Comparison of ENCODE assay signal across 8 cellular contexts in the genomic region with DNA sequence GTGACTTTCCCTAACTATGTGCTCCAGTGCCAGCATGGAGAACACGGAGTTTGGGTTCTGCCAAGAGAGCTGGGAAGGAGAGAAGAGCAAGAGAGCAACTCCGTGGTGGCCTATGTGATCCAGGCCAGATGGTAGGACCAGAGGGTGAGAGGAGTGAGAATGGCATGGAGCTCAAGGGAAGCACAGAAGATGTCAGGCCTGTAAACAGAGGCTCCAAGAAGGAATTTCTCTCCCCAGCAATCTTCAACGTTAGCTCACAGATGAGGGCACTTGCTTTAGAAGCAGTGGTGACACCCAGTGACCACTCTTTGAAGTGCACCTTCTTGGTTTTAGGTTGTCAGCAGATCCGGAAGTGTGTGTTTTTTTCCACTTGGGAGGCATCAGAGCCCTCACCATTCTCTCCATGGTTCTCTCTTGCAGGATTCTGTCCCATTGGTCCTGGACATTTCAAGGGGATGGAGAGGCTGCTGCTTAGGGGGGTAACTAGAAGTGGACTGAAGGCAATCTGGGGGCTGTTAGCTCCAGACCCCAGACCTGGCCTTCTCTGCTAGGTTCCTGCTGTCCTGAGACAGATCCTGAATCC. TPM values are rescaled to one million over a fixed set of nuclear protein-coding genes. Genes with fewer than 3 reads are reported as not detected.
A peak's percentile ranks its signal among the peaks of the same experiment; 100 is the strongest.
DNase-seq lines count a peak whose midpoint lies in the region; ATAC-seq and TF ChIP-seq lines count a peak whose summit lies in the region.

No MANE protein-coding gene starts in this region.

- H3K27ac ChIP-seq in A673 (ENCODE audit: low read depth, low read length, poor library complexity, severe bottlenecking) (no peak overlapping the region), left ventricle myocardium inferior (replicated peaks) (no peak overlapping the region), prostate gland (no peak overlapping the region)

- CTCF ChIA-PET in A673 (lab: Charles Lee): no interaction called here

- intact Hi-C loops in A673 (cut with micrococcal nuclease; ENCODE audit: unreplicated experiment): loop anchor here (5.0 kb wide), 1 partner anchor 128 kb away; no protein-coding TSS in a partner anchor
- intact Hi-C loops in left ventricle myocardium inferior (cut with micrococcal nuclease): loop anchor here (10.0 kb wide), 1 partner anchor 125 kb away; no protein-coding TSS in a partner anchor
- intact Hi-C loops in prostate gland (cut with DNase I): no loop called here

- ATAC-seq in GM18517 (IDR thresholded peaks at IDR 0.05; ENCODE audit: unreplicated experiment): no peak

- POLR2A ChIA-PET in A673 (lab: Charles Lee; ENCODE audit: low non-redundant PET): no interaction called here

- no TSS peak for BruUV-seq in A673 (replicated peaks; lab: Mats Ljungman, UMichigan)

- no peaks in the 10 kb centered on the region for H3K9me3 ChIP-seq in A673 (ENCODE audit: low read depth, low read length, poor library complexity, severe bottlenecking)
- no peaks in the 10 kb centered on the region for H3K9me3 ChIP-seq in left ventricle myocardium inferior (replicated peaks)
- H3K9me3 ChIP-seq in prostate gland: no peaks in the 10 kb centered on the region

- DNase-seq in A673 (ENCODE audit: low spot score) (peak; percentile 73), LoVo (ENCODE audit: low spot score) (peak; percentile 76), SHP77 (lab: John Stamatoyannopoulos, UW) (peak; percentile 38 to 59), amygdala (lab: John Stamatoyannopoulos, UW) (peak in 42 of 56 donors; percentile 3 to 87 (median 38)), left ventricle myocardium inferior (no peak), prostate gland (ENCODE audit: low spot score) (peak; percentile 88)

- peak; percentile 63 for TF ChIP-seq CTCF in A673 (conservative IDR thresholded peaks at IDR 0.05; ENCODE audit: low read depth, low read length)
- peak; percentile 81 for TF ChIP-seq CTCF in GM12875 (IDR thresholded peaks at IDR 0.05; ENCODE audit: borderline replicate concordance, insufficient read depth, low read depth, low read length)
- peak; percentile 85 for TF ChIP-seq CTCF in left ventricle myocardium inferior (IDR thresholded peaks at IDR 0.05; ENCODE audit: borderline replicate concordance)
- TF ChIP-seq CTCF in prostate gland (IDR thresholded peaks at IDR 0.05): peak; percentile 50 to 86 (median 80)

- H3K36me3 ChIP-seq in A673 (ENCODE audit: insufficient read depth, low read length, poor library complexity, severe bottlenecking) (no peaks in the 10 kb centered on the region), left ventricle myocardium inferior (no peaks in the 10 kb centered on the region), prostate gland (no peaks in the 10 kb centered on the region)

- 19% methylated on average over 4 of the region's 4 CpGs for WGBS in prostate gland

- H3K4me1 ChIP-seq in A673 (ENCODE audit: insufficient read depth, low read length, poor library complexity, severe bottlenecking) (no peaks in the 10 kb centered on the region), left ventricle myocardium inferior (peaks cover 2% of the 10 kb centered on the region), prostate gland (replicated peaks) (no peaks in the 10 kb centered on the region)

- H3K27me3 ChIP-seq in A673 (replicated peaks; ENCODE audit: insufficient read depth, low read depth, low read length, poor library complexity): no peaks in the 10 kb centered on the region
- H3K27me3 ChIP-seq in left ventricle myocardium inferior (ENCODE audit: low read depth): peaks cover 7% of the 10 kb centered on the region
- no peaks in the 10 kb centered on the region for H3K27me3 ChIP-seq in prostate gland (replicated peaks; ENCODE audit: insufficient read depth)

- H3K4me3 ChIP-seq in A673 (ENCODE audit: low read depth, low read length, poor library complexity, severe bottlenecking) (no peak overlapping the region), GM12875 (ENCODE audit: low read depth, low read length) (no peak overlapping the region), left ventricle myocardium inferior (no peak overlapping the region), prostate gland (no peak overlapping the region)

- no peak for TF ChIP-seq POLR2A in prostate gland (IDR thresholded peaks at IDR 0.05)

RNA-seq across cellular contexts. Expression of gene TMEM98, which starts 18.1 kb away (rescaled TPM):
- 67.6 and 75.0 TPM in 2 replicates for total RNA-seq in A673 (2021)
- total RNA-seq in left ventricle myocardium inferior: 10.1 TPM
- total RNA-seq in prostate gland: 100 to 1,000 TPM in 1 of 2 donors, 10 to 100 TPM in 1; 98.3 to 206 TPM

RNA-seq across cellular contexts. Expression of gene MYO1D, which starts 33.0 kb away (rescaled TPM):
- total RNA-seq in A673 (2021): 10.4 and 12.1 TPM in 2 replicates
- 5.5 TPM for total RNA-seq in left ventricle myocardium inferior
- total RNA-seq in prostate gland: 10 to 100 TPM; 44.2 to 45.2 TPM
